19 cellular contexts compared by ENCODE assay signal in the genomic region with DNA sequence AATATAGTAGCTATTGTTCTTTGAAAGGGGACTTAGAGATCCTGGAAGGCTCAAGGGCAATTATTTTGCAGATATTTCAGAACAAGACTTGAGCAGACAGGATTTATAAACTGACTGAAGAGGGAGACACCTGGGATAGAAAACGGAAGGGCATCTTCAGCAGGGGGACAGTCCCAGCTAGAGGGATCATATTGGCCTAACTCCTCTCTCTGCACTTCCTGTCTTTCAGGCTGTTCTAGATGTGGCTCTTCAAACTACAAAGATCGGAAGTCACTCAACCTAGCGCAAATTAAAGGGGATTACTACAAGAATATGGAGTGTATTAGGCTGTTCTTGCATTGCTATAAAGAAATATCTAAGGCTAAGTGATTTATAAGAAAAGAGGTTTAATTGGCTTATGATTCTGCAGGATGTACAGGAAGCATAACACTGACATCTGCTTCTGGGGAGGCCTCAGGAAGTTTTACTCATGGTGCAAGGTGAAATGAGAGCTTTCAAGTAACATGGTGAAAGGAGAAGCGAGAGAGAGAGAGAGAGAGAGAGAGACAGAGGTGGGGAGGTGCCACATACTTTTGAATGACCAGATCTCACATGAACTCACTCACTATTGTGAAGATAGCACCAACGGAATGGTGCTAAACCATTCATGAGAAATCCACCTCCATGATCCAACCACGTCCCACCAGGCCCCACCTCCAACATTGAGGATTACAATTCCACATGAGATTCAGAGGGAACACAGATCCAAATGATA.
"Had no signal": no experiment of that assay in that cellular context is flagged by ENCODE, and none has a peak within 500 bp of the region (broad histone marks: within the 10 kb centered on the region; RNA-seq: fewer than 3 reads in every experiment).

No MANE protein-coding gene starts in this region.

- H3K4me3 Mint-ChIP-seq: activated naive CD8-positive, alpha-beta T cell; activated T-cell treated with anti-CD3 and anti-CD28 coated beads, Interleukin-2, amount 50 U/mL, for 4 hours; memory B cell; natural killer cell; stimulated activated memory B cell treated with anti-CD40 and anti-IgM and Interleukin-4, amounts not matched to agents 10 μg/mL and 1 μg/mL and 100 μg/mL, for 72 hours had no signal

- H3K27ac Mint-ChIP-seq: activated naive CD8-positive, alpha-beta T cell; memory B cell; natural killer cell; stimulated activated memory B cell treated with anti-CD40 and anti-IgM and Interleukin-4, amounts not matched to agents 10 μg/mL and 1 μg/mL and 100 μg/mL, for 72 hours had no signal

- H3K36me3 Mint-ChIP-seq: activated naive CD8-positive, alpha-beta T cell; memory B cell; natural killer cell; stimulated activated memory B cell treated with anti-CD40 and anti-IgM and Interleukin-4, amounts not matched to agents 10 μg/mL and 1 μg/mL and 100 μg/mL, for 72 hours had no signal

- H3K9me3 ChIP-seq: body of pancreas, colonic mucosa, esophagus squamous epithelium, right atrium auricular region, thyroid gland had no signal

- H3K27me3 ChIP-seq: body of pancreas, colonic mucosa, esophagus squamous epithelium, right atrium auricular region, thyroid gland had no signal

- H3K4me3 ChIP-seq: body of pancreas, colonic mucosa, esophagus squamous epithelium, right atrium auricular region, thyroid gland had no signal

- H3K27ac ChIP-seq: body of pancreas, colonic mucosa, esophagus squamous epithelium, right atrium auricular region, thyroid gland had no signal

- ATAC-seq: activated T-cell treated with anti-CD3 and anti-CD28 coated beads, Interleukin-2, amount 50 U/mL, for 4 hours; body of pancreas; left ventricle myocardium superior; natural killer cell; stimulated activated memory B cell treated with anti-CD40 and anti-IgM and Interleukin-4, amounts not matched to agents 10 μg/mL and 1 μg/mL and 100 μg/mL, for 72 hours had no signal

- DNase-seq: activated CD4-positive, alpha-beta T cell treated with anti-CD3 and anti-CD28 coated beads for 1 hour; activated CD4-positive, alpha-beta T cell treated with anti-CD3 and anti-CD28 coated beads, Interleukin-2, amount 50 U/mL, for 48 hours; activated gamma-delta T cell; activated T-cell treated with anti-CD3 and anti-CD28 coated beads, Interleukin-2, amount 50 U/mL, for 4 hours; amniotic stem cell; body of pancreas; caudate nucleus; colonic mucosa; esophagus squamous epithelium; hippocampal formation; left ventricle myocardium superior; natural killer cell; stimulated activated CD4-positive, alpha-beta T cell treated with anti-CD3 and anti-CD28 coated beads, Interleukin-2, amount 100 ng/mL, for 48 hours; T-helper 9 cell; thyroid gland had no signal

- H3K4me1 ChIP-seq: colonic mucosa had no signal

- H3K36me3 ChIP-seq: colonic mucosa, esophagus squamous epithelium, right atrium auricular region, thyroid gland had no signal

- H3K4me1 Mint-ChIP-seq: memory B cell had no signal

- H3K9me3 Mint-ChIP-seq: activated T-cell treated with anti-CD3 and anti-CD28 coated beads, Interleukin-2, amount 50 U/mL, for 4 hours; memory B cell; natural killer cell; stimulated activated memory B cell treated with anti-CD40 and anti-IgM and Interleukin-4, amounts not matched to agents 10 μg/mL and 1 μg/mL and 100 μg/mL, for 72 hours had no signal
